In the genomic region with DNA sequence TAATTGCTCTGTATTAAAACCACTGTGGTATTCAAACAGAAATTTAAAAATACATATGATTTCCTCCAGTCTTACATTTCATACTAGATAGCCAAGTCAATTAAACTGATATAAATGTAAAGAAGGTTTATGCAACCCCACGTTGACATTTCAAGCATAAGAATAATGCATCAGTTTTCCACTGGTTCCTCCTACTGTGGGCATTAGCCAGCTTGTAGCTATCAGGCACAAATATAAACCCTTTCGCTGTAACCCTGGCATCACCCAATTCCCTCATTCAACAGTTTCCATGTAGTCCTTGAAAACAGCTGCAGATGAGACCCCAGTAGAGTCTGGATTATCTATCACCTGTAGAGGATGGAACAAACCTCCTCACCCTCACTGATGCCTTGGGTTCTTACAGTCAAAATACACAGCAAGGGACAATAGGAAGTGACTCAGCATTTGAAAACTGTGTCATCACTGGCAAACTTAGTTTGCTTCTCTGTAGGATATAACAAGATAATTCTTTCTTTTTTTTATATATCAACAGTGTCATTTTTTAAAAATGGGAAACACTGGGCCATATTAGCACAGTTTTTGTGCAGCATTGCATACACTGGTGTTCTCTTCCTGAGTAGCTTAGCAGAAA, we compare ENCODE assay signal across 1 cellular context.
TF ChIP-seq lines count a peak whose summit lies in the region.

No MANE protein-coding gene starts in this region.

TF ChIP-seq in SK-N-SH treated with all-trans-retinoic acid at 6 μM for 48 hours, 23 proteins besides CTCF, POLR2A, EP300 and RAD21 (continued from another document):
- TF ChIP-seq, protein P1, sequence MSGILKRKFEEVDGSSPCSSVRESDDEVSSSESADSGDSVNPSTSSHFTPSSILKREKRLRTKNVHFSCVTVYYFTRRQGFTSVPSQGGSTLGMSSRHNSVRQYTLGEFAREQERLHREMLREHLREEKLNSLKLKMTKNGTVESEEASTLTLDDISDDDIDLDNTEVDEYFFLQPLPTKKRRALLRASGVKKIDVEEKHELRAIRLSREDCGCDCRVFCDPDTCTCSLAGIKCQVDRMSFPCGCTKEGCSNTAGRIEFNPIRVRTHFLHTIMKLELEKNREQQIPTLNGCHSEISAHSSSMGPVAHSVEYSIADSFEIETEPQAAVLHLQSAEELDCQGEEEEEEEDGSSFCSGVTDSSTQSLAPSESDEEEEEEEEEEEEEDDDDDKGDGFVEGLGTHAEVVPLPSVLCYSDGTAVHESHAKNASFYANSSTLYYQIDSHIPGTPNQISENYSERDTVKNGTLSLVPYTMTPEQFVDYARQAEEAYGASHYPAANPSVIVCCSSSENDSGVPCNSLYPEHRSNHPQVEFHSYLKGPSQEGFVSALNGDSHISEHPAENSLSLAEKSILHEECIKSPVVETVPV (CRISPR knock-in tag; IDR thresholded peaks at IDR 0.05) = no peak
- no peak for TF ChIP-seq ZC3H10 (CRISPR knock-in tag; IDR thresholded peaks at IDR 0.05)
- no peak for TF ChIP-seq ZFP30 (CRISPR knock-in tag; IDR thresholded peaks at IDR 0.05)
- TF ChIP-seq BACH2 (CRISPR knock-in tag; IDR thresholded peaks at IDR 0.05; ENCODE audit: borderline replicate concordance) = no peak
- TF ChIP-seq GLIS3 (CRISPR knock-in tag; IDR thresholded peaks at IDR 0.05) = no peak
TF ChIP-seq in SK-N-SH treated with all-trans-retinoic acid at 6 μM for 48 hours: peak in this region for 0.
